In genomic region chr5:112342364-112342763, GRCh38 we compare ENCODE assay signal across 18 cellular contexts.
"Had no signal": no experiment of that assay in that cellular context is flagged by ENCODE, and none has a peak within 500 bp of the region (broad histone marks: within the 10 kb centered on the region; RNA-seq: fewer than 3 reads in every experiment).

No MANE protein-coding gene starts in this region.

- FAIRE-seq: kidney, pancreas had no signal

- DNase-seq: activated CD4-positive, alpha-beta T cell treated with anti-CD3 and anti-CD28 coated beads, Interleukin-2, amount 10 ng/mL, durations not matched to agents 24 days and 14 days; activated CD8-positive, alpha-beta T cell treated with anti-CD3 and anti-CD28 coated beads for 36 hours; activated naive CD4-positive, alpha-beta T cell treated with anti-CD3 and anti-CD28 coated beads for 36 hours; activated T-cell treated with anti-CD3 and anti-CD28 coated beads, Interleukin-2, amount 50 U/mL, for 24 hours; body of pancreas; caudate nucleus; dorsolateral prefrontal cortex; foreskin keratinocyte; kidney; mesenchymal stem cell; naive thymus-derived CD8-positive, alpha-beta T cell; pancreas; stimulated activated CD4-positive, alpha-beta T cell treated with anti-CD3 and anti-CD28 coated beads, Interleukin-2, amount 100 ng/mL, for 24 hours; stimulated activated naive CD8-positive, alpha-beta T cell treated with anti-CD3 and anti-CD28 coated beads, Interleukin-15, Interleukin-2, amounts not matched to agents 100 U/mL and 50 U/mL, for 24 hours; T1000; uterus had no signal

- H3K36me3 ChIP-seq: neutrophil, pancreas, tibial nerve, uterus had no signal

- H3K27me3 ChIP-seq: body of pancreas, dorsolateral prefrontal cortex, foreskin keratinocyte, neutrophil, pancreas, tibial nerve, uterus had no signal

- H3K4me3 ChIP-seq: body of pancreas, dorsolateral prefrontal cortex, pancreas, tibial nerve, uterus had no signal

- H3K27ac ChIP-seq: dorsolateral prefrontal cortex, foreskin keratinocyte, neutrophil, pancreas, tibial nerve, uterus had no signal

- H3K4me1 ChIP-seq: foreskin keratinocyte, pancreas, uterus had no signal

- H3K9me3 ChIP-seq: body of pancreas, neutrophil, pancreas, tibial nerve, uterus had no signal

- ATAC-seq: activated CD8-positive, alpha-beta T cell treated with anti-CD3 and anti-CD28 coated beads for 36 hours; body of pancreas; foreskin keratinocyte; naive thymus-derived CD8-positive, alpha-beta T cell; stimulated activated naive CD8-positive, alpha-beta T cell treated with anti-CD3 and anti-CD28 coated beads, Interleukin-15, Interleukin-2, amounts not matched to agents 100 U/mL and 50 U/mL, for 24 hours had no signal
